Comparison of ENCODE assay signal across 17 cellular contexts in genomic region chr7:99395616-99396327, GRCh38. TPM values are rescaled to one million over a fixed set of nuclear protein-coding genes. Genes with fewer than 3 reads are reported as not detected.
DNase-seq lines count a peak whose midpoint lies in the region; ATAC-seq and TF ChIP-seq lines count a peak whose summit lies in the region.
"Had no signal": no experiment of that assay in that cellular context is flagged by ENCODE, and none has a peak within 500 bp of the region (broad histone marks: within the 10 kb centered on the region; RNA-seq: fewer than 3 reads in every experiment).

No MANE protein-coding gene starts in this region.

- H3K9me3 ChIP-seq in HCT116 (ENCODE audit: control insufficient read depth in 1 of 2, insufficient read depth in 1 of 2, low read depth in 1 of 2, low read length in 2 of 2) = no peaks in the 10 kb centered on the region
- H3K9me3 ChIP-seq in mammary epithelial cell (replicated peaks; ENCODE audit: insufficient read depth, low read length) = no peaks in the 10 kb centered on the region
- no peaks in the 10 kb centered on the region for H3K9me3 ChIP-seq in trophoblast cell (ENCODE audit: insufficient read depth, low read depth, low read length)
- H3K9me3 ChIP-seq: ascending aorta, BLaER1, gastroesophageal sphincter, psoas muscle had no signal

- H3K4me1 Mint-ChIP-seq in activated naive CD4-positive, alpha-beta T cell treated with anti-CD3 and anti-CD28 coated beads for 36 hours (ENCODE audit: low read depth) = peaks cover 24% of the 10 kb centered on the region

- TF ChIP-seq CTCF in HCT116 (IDR thresholded peaks at IDR 0.05 in 2 of 3, conservative IDR thresholded peaks at IDR 0.05 in 1 of 3; ENCODE audit: borderline replicate concordance in 1 of 3, insufficient read depth in 1 of 3, low read depth in 2 of 3, low read length in 2 of 3) = peak in 1 of 3 experiments; percentile 9; a peak in 1 of 6 replicates
- TF ChIP-seq CTCF in mammary epithelial cell (conservative IDR thresholded peaks at IDR 0.05 in 1 of 2, IDR thresholded peaks at IDR 0.05 in 1 of 2; ENCODE audit: extremely low read depth in 1 of 2, insufficient read depth in 1 of 2, low read depth in 1 of 2, low read length in 2 of 2) = peak in 1 of 2 donors; percentile 8

- TF ChIP-seq RAD21 in HCT116 (IDR thresholded peaks at IDR 0.05; ENCODE audit: low read depth) = no peak

- RAD21 ChIA-PET in HCT116 (lab: Charles Lee; ENCODE audit: low non-redundant PET in 1 of 2, low total read pairs in 2 of 2, uncharacterized antibody in 2 of 2, unreplicated experiment in 2 of 2) = no interaction called here

- no peak overlapping the region for H4K12ac ChIP-seq in trophoblast cell (ENCODE audit: low read depth, low read length)

- POLR2A ChIA-PET in HCT116 (lab: Charles Lee) = no interaction called here

- H3K14ac ChIP-seq in trophoblast cell (ENCODE audit: low read length) = no peak overlapping the region

- H3K4me3 ChIP-seq in HCT116 (replicated peaks in 1 of 2; ENCODE audit: low read depth in 1 of 2, low read length in 2 of 2) (no peak overlapping the region), mammary epithelial cell (replicated peaks in 1 of 3; ENCODE audit: insufficient read depth in 1 of 3, low read depth in 2 of 3, low read length in 3 of 3) (no peak overlapping the region), trophoblast cell (ENCODE audit: low read depth, low read length) (peak overlapping the region; percentile 21)
- H3K4me3 ChIP-seq: ascending aorta, BLaER1, gastroesophageal sphincter, psoas muscle had no signal

- H3K36me3 ChIP-seq in HCT116 (ENCODE audit: control insufficient read depth in 1 of 2, insufficient read depth in 2 of 2, low read length in 2 of 2) (peaks cover 37 to 48% of the 10 kb centered on the region in 2 experiments), mammary epithelial cell (ENCODE audit: insufficient read depth, low read length) (peaks cover 39% of the 10 kb centered on the region), trophoblast cell (ENCODE audit: control insufficient read depth in 1 of 2, insufficient read depth in 2 of 2, low read length in 2 of 2) (peaks cover 78 to 80% of the 10 kb centered on the region in 2 experiments)

- H3K9ac ChIP-seq in HCT116 (ENCODE audit: low read length) (no peak overlapping the region), mammary epithelial cell (ENCODE audit: insufficient read depth, low read length) (no peak overlapping the region), trophoblast cell (ENCODE audit: low read length) (no peak overlapping the region)

- peaks cover 0 to 16% of the 10 kb centered on the region in 2 experiments; a peak in 1 of 4 replicates for H3K4me1 ChIP-seq in HCT116 (ENCODE audit: control insufficient read depth in 1 of 2, insufficient read depth in 2 of 2, low read length in 2 of 2)
- H3K4me1 ChIP-seq in mammary epithelial cell (ENCODE audit: insufficient read depth, low read length) = peaks cover 14% of the 10 kb centered on the region
- H3K4me1 ChIP-seq in trophoblast cell (ENCODE audit: control insufficient read depth in 1 of 2, insufficient read depth in 2 of 2, low read length in 2 of 2) = peaks cover 5 to 13% of the 10 kb centered on the region in 2 experiments

- H3K27me3 ChIP-seq in HCT116 (ENCODE audit: insufficient read depth, low read length) (no peaks in the 10 kb centered on the region), mammary epithelial cell (ENCODE audit: insufficient read depth, low read length) (no peaks in the 10 kb centered on the region), trophoblast cell (ENCODE audit: insufficient read depth, low read length) (no peaks in the 10 kb centered on the region)
- H3K27me3 ChIP-seq: ascending aorta, BLaER1, gastroesophageal sphincter had no signal

- H3K4ac ChIP-seq in trophoblast cell (ENCODE audit: low read depth, low read length) = no peak overlapping the region

- no peak overlapping the region for H4K8ac ChIP-seq in trophoblast cell (ENCODE audit: low read depth, low read length)

- H3K23ac ChIP-seq in trophoblast cell (ENCODE audit: low read length) = no peak overlapping the region

- H4K20me1 ChIP-seq in HCT116 (ENCODE audit: insufficient read depth) = no peaks in the 10 kb centered on the region
- peaks cover 4% of the 10 kb centered on the region for H4K20me1 ChIP-seq in mammary epithelial cell (ENCODE audit: insufficient read depth, low read length)

- no peak for TF ChIP-seq POLR2A in HCT116 (IDR thresholded peaks at IDR 0.05; ENCODE audit: borderline replicate concordance, extremely low read depth, insufficient read depth, insufficient read length)

- H3K27me3 Mint-ChIP-seq in activated naive CD4-positive, alpha-beta T cell treated with anti-CD3 and anti-CD28 coated beads for 36 hours (ENCODE audit: low read depth) = no peaks in the 10 kb centered on the region

- in situ Hi-C loops in mammary epithelial cell (cut with MboI; ENCODE audit: low sequenced_read_pairs in 2 of 2) = no loop called here

- no peak for ATAC-seq in HCT116
- ATAC-seq: gastroesophageal sphincter, psoas muscle had no signal

- no peak overlapping the region for H3K4me2 ChIP-seq in HCT116 (ENCODE audit: low read length)
- H3K4me2 ChIP-seq in mammary epithelial cell (ENCODE audit: insufficient read depth, low read depth, low read length) = no peak overlapping the region
- no peak overlapping the region for H3K4me2 ChIP-seq in trophoblast cell (ENCODE audit: low read length)
- H3K4me2 ChIP-seq: BLaER1 had no signal

- CTCF ChIA-PET in activated naive CD4-positive, alpha-beta T cell treated with anti-CD3 and anti-CD28 coated beads for 36 hours (lab: Charles Lee) = no interaction called here
- CTCF ChIA-PET in HCT116 (lab: Charles Lee) (no interaction called here), mammary epithelial cell (lab: Charles Lee; ENCODE audit: low non-redundant PET) (no interaction called here)

- intact Hi-C loops in activated naive CD4-positive, alpha-beta T cell treated with anti-CD3 and anti-CD28 coated beads for 36 hours (cut with micrococcal nuclease) = no loop called here
- intact Hi-C loops in HCT116 (cut with micrococcal nuclease) (no loop called here), mammary epithelial cell (cut with micrococcal nuclease) (no loop called here)

- BruUV-seq in HCT116 (replicated peaks; lab: Mats Ljungman, UMichigan) (TSS peak; percentile 92), mammary epithelial cell (replicated peaks; lab: Mats Ljungman, UMichigan) (TSS peak; percentile 98)

- no peaks in the 10 kb centered on the region for H3K9me2 ChIP-seq in HCT116 (ENCODE audit: insufficient read depth)

- H3K18ac ChIP-seq in trophoblast cell (ENCODE audit: low read length) = no peak overlapping the region

- DNase-seq in activated naive CD4-positive, alpha-beta T cell treated with anti-CD3 and anti-CD28 coated beads for 36 hours = no peak
- no peak for DNase-seq in activated naive CD4-positive, alpha-beta T cell treated with Interleukin-2 at 50 U/mL for 16 hours
- no peak for DNase-seq in HCT116 (ENCODE audit: low read depth, low spot score)
- no peak for DNase-seq in mammary epithelial cell
- no peak for DNase-seq in trophoblast cell
- no peak for DNase-seq in stimulated activated CD4-positive, alpha-beta T cell treated with anti-CD3 and anti-CD28 coated beads, Interleukin-15, amount 100 ng/mL, for 24 hours
- no peak for DNase-seq in NCI-H1105 (lab: John Stamatoyannopoulos, UW)
- DNase-seq in anterior cingulate cortex (lab: John Stamatoyannopoulos, UW) = no peak
- DNase-seq: effector CD4-positive, alpha-beta T cell; NCI-H1048; NCI-H524; psoas muscle; stimulated activated CD4-positive, alpha-beta T cell treated with anti-CD3 and anti-CD28 coated beads, Interleukin-1b, Interleukin-23, amount 100 ng/mL, for 48 hours; T1000 had no signal

- WGBS in mammary epithelial cell (ENCODE audit: low coverage, missing lambda C conversion rate) = 91% methylated on average over 14 of the region's 14 CpGs
- no CpG with 5 or more reads among the region's 14 CpGs for WGBS in trophoblast cell (ENCODE audit: extremely low coverage, insufficient coverage, insufficient read length)

- H3K79me1 ChIP-seq in trophoblast cell (ENCODE audit: low read length) = peaks cover 3% of the 10 kb centered on the region

- no peak overlapping the region for H2BK5ac ChIP-seq in trophoblast cell (ENCODE audit: low read depth, low read length, poor library complexity)

- H2AFZ ChIP-seq in HCT116 (ENCODE audit: low read depth, low read length, poor library complexity, severe bottlenecking) (no peak overlapping the region), mammary epithelial cell (ENCODE audit: low read depth, low read length) (no peak overlapping the region), trophoblast cell (ENCODE audit: insufficient read depth, low read length, poor library complexity) (no peak overlapping the region)

- dilution Hi-C loops in mammary epithelial cell (cut with HindIII; ENCODE audit: low sequenced_read_pairs) = no loop called here

- H3K27ac Mint-ChIP-seq in activated naive CD4-positive, alpha-beta T cell treated with anti-CD3 and anti-CD28 coated beads for 36 hours = peak overlapping the region; percentile 63

- H3K79me2 ChIP-seq in HCT116 (ENCODE audit: insufficient read depth, low read length) (peaks cover 8% of the 10 kb centered on the region; the same call in 1 of the 2 replicates), mammary epithelial cell (ENCODE audit: insufficient read depth, low read length) (peaks cover 40% of the 10 kb centered on the region), trophoblast cell (ENCODE audit: control insufficient read depth, insufficient read depth, low read length, poor library complexity) (no peaks in the 10 kb centered on the region)

- no peak overlapping the region for H2BK120ac ChIP-seq in trophoblast cell (ENCODE audit: insufficient read depth, low read length, poor library complexity)

- no peak overlapping the region for H2BK12ac ChIP-seq in trophoblast cell (ENCODE audit: low read length)

- H3K4me3 Mint-ChIP-seq in activated naive CD4-positive, alpha-beta T cell treated with anti-CD3 and anti-CD28 coated beads for 36 hours = no peak overlapping the region

- no peaks in the 10 kb centered on the region for H3K9me3 Mint-ChIP-seq in activated naive CD4-positive, alpha-beta T cell treated with anti-CD3 and anti-CD28 coated beads for 36 hours

- H4K91ac ChIP-seq in trophoblast cell (ENCODE audit: low read depth, low read length) = no peak overlapping the region

- no peak overlapping the region for H2AK5ac ChIP-seq in trophoblast cell (ENCODE audit: low read length)

- H3K27ac ChIP-seq in HCT116 (ENCODE audit: low read depth, low read length) = no peak overlapping the region
- no peak overlapping the region for H3K27ac ChIP-seq in mammary epithelial cell (ENCODE audit: insufficient read depth, low read depth, low read length)
- no peak overlapping the region for H3K27ac ChIP-seq in trophoblast cell (ENCODE audit: low read depth, low read length)
- H3K27ac ChIP-seq: BLaER1, gastroesophageal sphincter, psoas muscle had no signal

- peaks cover 51% of the 10 kb centered on the region for H3K36me3 Mint-ChIP-seq in activated naive CD4-positive, alpha-beta T cell treated with anti-CD3 and anti-CD28 coated beads for 36 hours (ENCODE audit: low read depth)

RNA-seq across cellular contexts. Expression of gene PDAP1, which starts 12.6 kb away (rescaled TPM):
- 100 to 1,000 TPM; 169 to 194 TPM for total RNA-seq in activated naive CD4-positive, alpha-beta T cell treated with anti-CD3 and anti-CD28 coated beads for 36 hours
- total RNA-seq in HCT116 (2021; ENCODE audit: unreplicated experiment) (200 TPM), mammary epithelial cell (100 to 1,000 TPM in 1 of 2 donors, 10 to 100 TPM in 1; 23.0 to 182 TPM)
- polyA plus RNA-seq in HCT116 (2012) = 203 and 206 TPM in 2 replicates
- 60.9 TPM for polyA plus RNA-seq in mammary epithelial cell
- 30.6 TPM for polyA minus RNA-seq in mammary epithelial cell
- polyA plus RNA-seq in trophoblast cell (2013) = 102 and 109 TPM in 2 replicates

RNA-seq across cellular contexts. Expression of gene BUD31, which starts 13.0 kb away (rescaled TPM):
- 100 to 1,000 TPM; 160 to 176 TPM for total RNA-seq in activated naive CD4-positive, alpha-beta T cell treated with anti-CD3 and anti-CD28 coated beads for 36 hours
- total RNA-seq in HCT116 (2021; ENCODE audit: unreplicated experiment) = 154 TPM
- polyA plus RNA-seq in HCT116 (2012) = 157 and 178 TPM in 2 replicates
- 100 to 1,000 TPM in 1 of 2 donors, 10 to 100 TPM in 1; 52.3 to 140 TPM for total RNA-seq in mammary epithelial cell
- 59.9 TPM for polyA plus RNA-seq in mammary epithelial cell
- polyA minus RNA-seq in mammary epithelial cell = 26.9 TPM
- polyA plus RNA-seq in trophoblast cell (2013) = 126 and 130 TPM in 2 replicates

RNA-seq across cellular contexts. Expression of gene ARPC1B, which starts 21.2 kb away (rescaled TPM):
- 100 to 1,000 TPM; 334 to 345 TPM for total RNA-seq in activated naive CD4-positive, alpha-beta T cell treated with anti-CD3 and anti-CD28 coated beads for 36 hours
- total RNA-seq in HCT116 (2021; ENCODE audit: unreplicated experiment) (192 TPM), mammary epithelial cell (100 to 1,000 TPM; 196 to 228 TPM)
- 365 and 430 TPM in 2 replicates for polyA plus RNA-seq in HCT116 (2012)
- polyA plus RNA-seq in mammary epithelial cell = 547 TPM
- 215 TPM for polyA minus RNA-seq in mammary epithelial cell
- 131 TPM in 2 replicates for polyA plus RNA-seq in trophoblast cell (2013)

RNA-seq across cellular contexts. Expression of gene PTCD1, which starts 42.8 kb away (rescaled TPM):
- 1 to 10 TPM; 3.5 to 5.1 TPM for total RNA-seq in activated naive CD4-positive, alpha-beta T cell treated with anti-CD3 and anti-CD28 coated beads for 36 hours
- total RNA-seq in HCT116 (2021; ENCODE audit: unreplicated experiment) = 9.2 TPM
- polyA plus RNA-seq in HCT116 (2012) = 6.7 and 8.0 TPM in 2 replicates
- total RNA-seq in mammary epithelial cell = 1 to 10 TPM; 7.0 to 7.2 TPM
- 5.2 TPM for polyA plus RNA-seq in mammary epithelial cell
- polyA minus RNA-seq in mammary epithelial cell = 31.8 TPM
- 3.7 and 4.0 TPM in 2 replicates for polyA plus RNA-seq in trophoblast cell (2013)

RNA-seq across cellular contexts. Expression of gene CPSF4, which starts 43.0 kb away (rescaled TPM):
- 10 to 100 TPM; 70.6 to 73.5 TPM for total RNA-seq in activated naive CD4-positive, alpha-beta T cell treated with anti-CD3 and anti-CD28 coated beads for 36 hours
- total RNA-seq in HCT116 (2021; ENCODE audit: unreplicated experiment) (67.0 TPM), mammary epithelial cell (100 to 1,000 TPM in 1 of 2 donors, 10 to 100 TPM in 1; 60.4 to 107 TPM)
- polyA plus RNA-seq in HCT116 (2012) = 46.3 and 48.6 TPM in 2 replicates
- 28.8 TPM for polyA plus RNA-seq in mammary epithelial cell
- 38.8 TPM for polyA minus RNA-seq in mammary epithelial cell
- 61.2 and 66.0 TPM in 2 replicates for polyA plus RNA-seq in trophoblast cell (2013)
